In genomic region chr16:70696368-70696767, GRCh38 we compare ENCODE assay signal across 11 cellular contexts. TPM values are rescaled to one million over a fixed set of nuclear protein-coding genes. Genes with fewer than 3 reads are reported as not detected.
DNase-seq lines count a peak whose midpoint lies in the region; ATAC-seq and TF ChIP-seq lines count a peak whose summit lies in the region.
"Had no signal": no experiment of that assay in that cellular context is flagged by ENCODE, and none has a peak within 500 bp of the region (broad histone marks: within the 10 kb centered on the region; RNA-seq: fewer than 3 reads in every experiment).

No MANE protein-coding gene starts in this region.

- TF ChIP-seq CTCF in right atrium auricular region (IDR thresholded peaks at IDR 0.05) (no peak), coronary artery (IDR thresholded peaks at IDR 0.05) (no peak)

- H4K91ac ChIP-seq in trophoblast cell (ENCODE audit: low read depth, low read length), result peak overlapping the region; percentile 40

- no peak overlapping the region for H4K12ac ChIP-seq in trophoblast cell (ENCODE audit: low read depth, low read length)

- no peak overlapping the region for H3K4ac ChIP-seq in trophoblast cell (ENCODE audit: low read depth, low read length)

- H3K14ac ChIP-seq in trophoblast cell (ENCODE audit: low read length), result no peak overlapping the region

- no peaks in the 10 kb centered on the region for H3K36me3 ChIP-seq in right atrium auricular region
- peaks cover 8% of the 10 kb centered on the region in 2 experiments for H3K36me3 ChIP-seq in trophoblast cell (ENCODE audit: control insufficient read depth in 1 of 2, insufficient read depth in 2 of 2, low read length in 2 of 2)

- H3K9me3 ChIP-seq in right atrium auricular region (no peaks in the 10 kb centered on the region), trophoblast cell (ENCODE audit: insufficient read depth, low read depth, low read length) (no peaks in the 10 kb centered on the region)
- H3K9me3 ChIP-seq: Peyer's patch had no signal

- no peak overlapping the region for H2AFZ ChIP-seq in trophoblast cell (ENCODE audit: insufficient read depth, low read length, poor library complexity)

- H3K4me2 ChIP-seq in trophoblast cell (ENCODE audit: low read length), result no peak overlapping the region

- H2AK5ac ChIP-seq in trophoblast cell (ENCODE audit: low read length), result peak overlapping the region; percentile 2

- no peak overlapping the region for H3K4me3 ChIP-seq in right atrium auricular region
- H3K4me3 ChIP-seq in coronary artery, result no peak overlapping the region
- no peak overlapping the region for H3K4me3 ChIP-seq in trophoblast cell (ENCODE audit: low read depth, low read length)
- H3K4me3 ChIP-seq: Peyer's patch had no signal

- no peak overlapping the region for H2BK5ac ChIP-seq in trophoblast cell (ENCODE audit: low read depth, low read length, poor library complexity)

- intact Hi-C loops in Right ventricle myocardium inferior (cut with DNase I), result no loop called here

- no peak overlapping the region for H3K18ac ChIP-seq in trophoblast cell (ENCODE audit: low read length)

- no peaks in the 10 kb centered on the region for H3K9me3 Mint-ChIP-seq in natural killer cell treated with Interleukin-12 subunit alpha and Interleukin-12 subunit beta and Interleukin-15 and Interleukin-18, amount 100 ng/mL, for 72 hours

- no peak overlapping the region for H3K9ac ChIP-seq in trophoblast cell (ENCODE audit: low read length)

- peak overlapping the region; percentile 35 for H2BK120ac ChIP-seq in trophoblast cell (ENCODE audit: insufficient read depth, low read length, poor library complexity)

- no CpG with 5 or more reads among the region's 8 CpGs for WGBS in trophoblast cell (ENCODE audit: extremely low coverage, insufficient coverage, insufficient read length)

- peaks cover 0 to 22% of the 10 kb centered on the region in 2 donors for H3K4me1 Mint-ChIP-seq in natural killer cell treated with Interleukin-12 subunit alpha and Interleukin-12 subunit beta and Interleukin-15 and Interleukin-18, amount 100 ng/mL, for 72 hours (ENCODE audit: low read depth in 2 of 2)

- H3K36me3 Mint-ChIP-seq in natural killer cell treated with Interleukin-12 subunit alpha and Interleukin-12 subunit beta and Interleukin-15 and Interleukin-18, amount 100 ng/mL, for 72 hours, result no peaks in the 10 kb centered on the region

- no peak overlapping the region for H2BK12ac ChIP-seq in trophoblast cell (ENCODE audit: low read length)

- no peak overlapping the region for H3K23ac ChIP-seq in trophoblast cell (ENCODE audit: low read length)

- H3K27me3 Mint-ChIP-seq in natural killer cell treated with Interleukin-12 subunit alpha and Interleukin-12 subunit beta and Interleukin-15 and Interleukin-18, amount 100 ng/mL, for 72 hours, result no peaks in the 10 kb centered on the region
- H3K27me3 Mint-ChIP-seq: progenitor cell of endocrine pancreas had no signal

- H3K27me3 ChIP-seq in right atrium auricular region, result no peaks in the 10 kb centered on the region
- H3K27me3 ChIP-seq in trophoblast cell (ENCODE audit: insufficient read depth, low read length), result no peaks in the 10 kb centered on the region
- H3K27me3 ChIP-seq: Peyer's patch had no signal

- H3K79me2 ChIP-seq in trophoblast cell (ENCODE audit: control insufficient read depth, insufficient read depth, low read length, poor library complexity), result peaks cover 3% of the 10 kb centered on the region

- DNase-seq in right atrium auricular region (ENCODE audit: low spot score) (no peak), Right ventricle myocardium inferior (ENCODE audit: missing footprints) (no peak), coronary artery (ENCODE audit: low spot score) (no peak), trophoblast cell (no peak), GF-D8 (lab: John Stamatoyannopoulos, UW) (no peak)
- no peak for DNase-seq in effector CD8-positive, alpha-beta T cell (lab: John Stamatoyannopoulos, UW)
- no peak for DNase-seq in NK-92 treated with Interleukin-12 subunit alpha and Interleukin-12 subunit beta, amount 100 ng/mL, for 24 hours (lab: John Stamatoyannopoulos, UW)
- DNase-seq in natural killer cell treated with Interleukin-12 subunit alpha and Interleukin-12 subunit beta and Interleukin-15 and Interleukin-18, amount 100 ng/mL, for 72 hours (ENCODE audit: low spot score), result no peak
- DNase-seq: NCI-H2227 treated with DMSO at 0.1 percent for 48 hours, Peyer's patch had no signal

- peaks cover 57% of the 10 kb centered on the region for H3K79me1 ChIP-seq in trophoblast cell (ENCODE audit: low read length)

- H4K8ac ChIP-seq in trophoblast cell (ENCODE audit: low read depth, low read length), result no peak overlapping the region

- H3K27ac ChIP-seq in right atrium auricular region (peak overlapping the region; percentile 85 to 93), coronary artery (peak overlapping the region; percentile 85 to 95), trophoblast cell (ENCODE audit: low read depth, low read length) (no peak overlapping the region)

- H3K27ac Mint-ChIP-seq in natural killer cell treated with Interleukin-12 subunit alpha and Interleukin-12 subunit beta and Interleukin-15 and Interleukin-18, amount 100 ng/mL, for 72 hours, result no peak overlapping the region

- no peak overlapping the region for H3K4me3 Mint-ChIP-seq in natural killer cell treated with Interleukin-12 subunit alpha and Interleukin-12 subunit beta and Interleukin-15 and Interleukin-18, amount 100 ng/mL, for 72 hours

- ATAC-seq in Right ventricle myocardium inferior, result no peak
- ATAC-seq in natural killer cell treated with Interleukin-12 subunit alpha and Interleukin-12 subunit beta and Interleukin-15 and Interleukin-18, amount 100 ng/mL, for 72 hours, result no peak

- H3K4me1 ChIP-seq in right atrium auricular region, result peaks cover 0 to 100% of the 10 kb centered on the region in 2 donors
- H3K4me1 ChIP-seq in trophoblast cell (ENCODE audit: control insufficient read depth in 1 of 2, insufficient read depth in 2 of 2, low read length in 2 of 2), result peaks cover 71 to 72% of the 10 kb centered on the region in 2 experiments

RNA-seq across cellular contexts. Expression of gene MTSS2, which starts 10.5 kb away (rescaled TPM):
- total RNA-seq in right atrium auricular region (10 to 100 TPM; 35.3 to 44.7 TPM), Right ventricle myocardium inferior (88.4 TPM)
- 164 and 171 TPM in 2 replicates for polyA plus RNA-seq in trophoblast cell (2013)
- 1 to 10 TPM in 1 of 2 donors, under 1 TPM in 1; 0.70 to 1.5 TPM for total RNA-seq in natural killer cell treated with Interleukin-12 subunit alpha and Interleukin-12 subunit beta and Interleukin-15 and Interleukin-18, amount 100 ng/mL, for 72 hours

RNA-seq across cellular contexts. Expression of gene IL34, which starts 50.0 kb away (rescaled TPM):
- 1 to 10 TPM in 1 of 2 donors, under 1 TPM in 1; 0.39 to 2.2 TPM for total RNA-seq in right atrium auricular region
- 2.0 TPM for total RNA-seq in Right ventricle myocardium inferior
- 0.15 and 0.18 TPM in 2 replicates for polyA plus RNA-seq in trophoblast cell (2013)
- total RNA-seq in natural killer cell treated with Interleukin-12 subunit alpha and Interleukin-12 subunit beta and Interleukin-15 and Interleukin-18, amount 100 ng/mL, for 72 hours, result 1 to 10 TPM in 1 of 2 donors, not detected in 1; 1.2 TPM
- total RNA-seq: progenitor cell of endocrine pancreas had no signal

Comparison
In these comparisons a context has a peak if more than half of its experiments do, and no peak if none do; other contexts are left out.
1. RNA of gene MTSS2, which starts 10.5 kb away (total RNA-seq): 88.4 TPM in Right ventricle myocardium inferior (single experiment) and 35.3 to 44.7 TPM in right atrium auricular region; 0.70 to 1.5 TPM in natural killer cell treated with Interleukin-12 subunit alpha and Interleukin-12 subunit beta and Interleukin-15 and Interleukin-18, amount 100 ng/mL, for 72 hours; every median in the first group is over 10 times any median in the second.